8 cellular contexts compared by ENCODE assay signal in genomic region chr1:149848340-149848771, GRCh38. TPM values are rescaled to one million over a fixed set of nuclear protein-coding genes. Genes with fewer than 3 reads are reported as not detected.
DNase-seq lines count a peak whose midpoint lies in the region; ATAC-seq, FAIRE-seq and TF ChIP-seq lines count a peak whose summit lies in the region.
"Had no signal": no experiment of that assay in that cellular context is flagged by ENCODE, and none has a peak within 500 bp of the region (broad histone marks: within the 10 kb centered on the region; RNA-seq: fewer than 3 reads in every experiment).

No MANE protein-coding gene starts in this region.

- no peak overlapping the region for H2BK12ac ChIP-seq in trophoblast cell (ENCODE audit: low read length)

- H3K23ac ChIP-seq in trophoblast cell (ENCODE audit: low read length) = peak overlapping the region; percentile 67

- H3K14ac ChIP-seq in trophoblast cell (ENCODE audit: low read length) = no peak overlapping the region

- H2BK120ac ChIP-seq in trophoblast cell (ENCODE audit: insufficient read depth, low read length, poor library complexity) = no peak overlapping the region

- ATAC-seq in HG02571 (IDR thresholded peaks at IDR 0.05; ENCODE audit: unreplicated experiment) = no peak

- no peak for TF ChIP-seq POLR2A in GM12891 (IDR thresholded peaks at IDR 0.05; ENCODE audit: low read depth, low read length)

- no peak overlapping the region for H2AK5ac ChIP-seq in trophoblast cell (ENCODE audit: low read length)

- FAIRE-seq in GM12891 (lab: Jason Lieb, UNC) = no peak

- H3K9ac ChIP-seq in OCI-LY3 (ENCODE audit: low read length) (peak overlapping the region; percentile 85; the same call in 1 of the 2 replicates), trophoblast cell (ENCODE audit: low read length) (no peak overlapping the region)

- peaks cover 46% of the 10 kb centered on the region for H3K4me1 ChIP-seq in OCI-LY3 (ENCODE audit: low read length)
- peaks cover 8% of the 10 kb centered on the region for H3K4me1 ChIP-seq in ectodermal cell (ENCODE audit: control insufficient read depth, insufficient read depth, low read length)
- H3K4me1 ChIP-seq in trophoblast cell (ENCODE audit: control insufficient read depth in 1 of 2, insufficient read depth in 2 of 2, low read length in 2 of 2) = peaks cover 0 to 6% of the 10 kb centered on the region in 2 experiments

- no peak overlapping the region for H4K91ac ChIP-seq in trophoblast cell (ENCODE audit: low read depth, low read length)

- H3K27me3 ChIP-seq in OCI-LY3 (ENCODE audit: low read depth, low read length) (no peaks in the 10 kb centered on the region), ectodermal cell (ENCODE audit: control insufficient read depth, insufficient read depth, low read length, poor library complexity, severe bottlenecking) (no peaks in the 10 kb centered on the region), trophoblast cell (ENCODE audit: insufficient read depth, low read length) (no peaks in the 10 kb centered on the region)
- H3K27me3 ChIP-seq: ascending aorta had no signal

- H3K79me1 ChIP-seq in trophoblast cell (ENCODE audit: low read length) = no peaks in the 10 kb centered on the region

- H4K8ac ChIP-seq in trophoblast cell (ENCODE audit: low read depth, low read length) = no peak overlapping the region

- H3K4me2 ChIP-seq in OCI-LY3 (ENCODE audit: low read length) (peak overlapping the region; percentile 97), trophoblast cell (ENCODE audit: low read length) (peak overlapping the region; percentile 13)

- no peak for TF ChIP-seq CTCF in OCI-LY3 (IDR thresholded peaks at IDR 0.05; ENCODE audit: low read depth, low read length)

- H3K27ac ChIP-seq in OCI-LY3 (ENCODE audit: low read length) (peak overlapping the region; percentile 68), ectodermal cell (ENCODE audit: insufficient read depth, low read depth, low read length, poor library complexity, severe bottlenecking) (no peak overlapping the region), trophoblast cell (ENCODE audit: low read depth, low read length) (no peak overlapping the region)
- H3K27ac ChIP-seq: ascending aorta had no signal

- H3K9me3 ChIP-seq in OCI-LY3 (ENCODE audit: insufficient read depth, low read length) = no peaks in the 10 kb centered on the region
- H3K9me3 ChIP-seq in ectodermal cell (ENCODE audit: control insufficient read depth, low read length) = no peaks in the 10 kb centered on the region
- H3K9me3 ChIP-seq in trophoblast cell (ENCODE audit: insufficient read depth, low read depth, low read length) = no peaks in the 10 kb centered on the region
- H3K9me3 ChIP-seq: ascending aorta had no signal

- peaks cover 45% of the 10 kb centered on the region for H4K20me1 ChIP-seq in OCI-LY3 (ENCODE audit: insufficient read depth, low read length)

- peak overlapping the region; percentile 4 for H3K4ac ChIP-seq in trophoblast cell (ENCODE audit: low read depth, low read length)

- H4K12ac ChIP-seq in trophoblast cell (ENCODE audit: low read depth, low read length) = no peak overlapping the region

- peaks cover 40% of the 10 kb centered on the region for H3K36me3 ChIP-seq in OCI-LY3 (replicated peaks; ENCODE audit: low read depth, low read length)
- H3K36me3 ChIP-seq in ectodermal cell (ENCODE audit: control insufficient read depth, insufficient read depth, low read length) = no peaks in the 10 kb centered on the region
- no peaks in the 10 kb centered on the region for H3K36me3 ChIP-seq in trophoblast cell (ENCODE audit: control insufficient read depth in 1 of 2, insufficient read depth in 2 of 2, low read length in 2 of 2)
- H3K36me3 ChIP-seq: ascending aorta had no signal

- DNase-seq in GM12891 (ENCODE audit: insufficient read length, low spot score) (no peak), trophoblast cell (no peak), UCSD-AML1 (lab: John Stamatoyannopoulos, UW; ENCODE audit: unreplicated experiment) (no peak), A172 (ENCODE audit: low spot score) (no peak)

- 68% methylated on average over 1 of the region's 1 CpG; no CpG with 5 or more reads in 1 of the 2 experiments for WGBS in ectodermal cell, 2 experiments
- no CpG with 5 or more reads among the region's 1 CpG for WGBS in trophoblast cell (ENCODE audit: extremely low coverage, insufficient coverage, insufficient read length)

- H3K79me2 ChIP-seq in OCI-LY3 (ENCODE audit: low read length) = peaks cover 69% of the 10 kb centered on the region
- H3K79me2 ChIP-seq in trophoblast cell (ENCODE audit: control insufficient read depth, insufficient read depth, low read length, poor library complexity) = peaks cover 3% of the 10 kb centered on the region

- no peak overlapping the region for H3K18ac ChIP-seq in trophoblast cell (ENCODE audit: low read length)

- H3K4me3 ChIP-seq in OCI-LY3 (ENCODE audit: low read length) = peak overlapping the region; percentile 78
- H3K4me3 ChIP-seq in ectodermal cell (ENCODE audit: insufficient read depth, low read depth, low read length) = peak overlapping the region; percentile 53
- no peak overlapping the region for H3K4me3 ChIP-seq in trophoblast cell (ENCODE audit: low read depth, low read length)

- H2AFZ ChIP-seq in OCI-LY3 (ENCODE audit: low read depth, low read length) (no peak overlapping the region), trophoblast cell (ENCODE audit: insufficient read depth, low read length, poor library complexity) (no peak overlapping the region)

- no peak overlapping the region for H2BK5ac ChIP-seq in trophoblast cell (ENCODE audit: low read depth, low read length, poor library complexity)

TF ChIP-seq in GM12891, 5 proteins besides CTCF, POLR2A, EP300 and RAD21:
- no peak for TF ChIP-seq POLR2AphosphoS5 (IDR thresholded peaks at IDR 0.05; ENCODE audit: low read depth, low read length)
- TF ChIP-seq TAF1 (IDR thresholded peaks at IDR 0.05; ENCODE audit: low read depth, low read length) = no peak
- no peak for TF ChIP-seq PAX5 (IDR thresholded peaks at IDR 0.05; ENCODE audit: insufficient read depth, low read length, severe bottlenecking)
- no peak for TF ChIP-seq POU2F2 (IDR thresholded peaks at IDR 0.05; ENCODE audit: low read depth, low read length)
- peak; percentile 14; the same call in 1 of the 2 replicates for TF ChIP-seq SPI1 (IDR thresholded peaks at IDR 0.05; ENCODE audit: low read depth, low read length)
TF ChIP-seq in GM12891: peak in this region for 1.

RNA-seq across cellular contexts. Expression of gene BOLA1, which starts 51.0 kb away (rescaled TPM):
- polyA plus RNA-seq in GM12891 (2012; ENCODE audit: low read depth, missing spikeins) = 15.7 TPM
- polyA plus RNA-seq in ectodermal cell (2013, experiment 1 of 4) = 8.5 TPM
- polyA plus RNA-seq in ectodermal cell (2013, experiment 2 of 4) = 6.8 TPM
- polyA plus RNA-seq in ectodermal cell (2013, experiment 3 of 4) = 8.1 TPM
- 7.9 TPM for polyA plus RNA-seq in ectodermal cell (2013, experiment 4 of 4)
- 8.6 and 9.4 TPM in 2 replicates for polyA plus RNA-seq in trophoblast cell (2013)
- total RNA-seq in A172 (2014; rRNA removed; shearing (Covaris generic)) = 23.5 and 27.8 TPM in 2 replicates
